In the genomic region with DNA sequence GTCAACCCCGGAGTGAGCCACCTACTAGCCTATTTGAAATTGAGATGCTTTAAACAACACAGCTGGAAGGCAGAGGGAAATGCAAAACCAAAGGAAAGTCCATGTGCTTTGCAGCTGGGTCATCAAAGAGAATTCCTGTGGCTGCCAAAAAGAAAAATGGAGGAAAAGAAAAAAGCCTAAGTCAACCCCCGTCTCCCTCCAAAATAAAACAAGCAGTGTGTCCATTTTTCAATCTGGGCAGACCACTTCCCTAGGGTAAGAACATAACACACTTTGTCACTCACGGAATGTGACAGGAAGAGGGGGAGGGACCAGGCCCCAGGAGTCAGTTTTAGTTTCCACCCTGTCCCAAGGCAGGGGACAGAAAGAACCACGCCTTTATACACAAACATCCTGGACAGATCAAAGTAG, we compare ENCODE assay signal across 18 cellular contexts. TPM values are rescaled to one million over a fixed set of nuclear protein-coding genes. Genes with fewer than 3 reads are reported as not detected.
DNase-seq lines count a peak whose midpoint lies in the region; ATAC-seq and TF ChIP-seq lines count a peak whose summit lies in the region.
"Had no signal": no experiment of that assay in that cellular context is flagged by ENCODE, and none has a peak within 500 bp of the region (broad histone marks: within the 10 kb centered on the region; RNA-seq: fewer than 3 reads in every experiment).

No MANE protein-coding gene starts in this region.

- H3K27me3 ChIP-seq in gastrocnemius medialis: no peaks in the 10 kb centered on the region
- H3K27me3 ChIP-seq: transverse colon had no signal

- H3K36me3 Mint-ChIP-seq in HFFc6 (ENCODE audit: low read depth) (peaks cover 43% of the 10 kb centered on the region), brain (peaks cover 31% of the 10 kb centered on the region)

- H3K27ac Mint-ChIP-seq in HFFc6 (peak overlapping the region; percentile 53), brain (peak overlapping the region in 3 of 5 experiments; percentile 9 to 39 (median 28))
- H3K27ac Mint-ChIP-seq: activated CD4-positive, alpha-beta memory T cell treated with anti-CD3 and anti-CD28 coated beads, Interleukin-2, amount 10 ng/mL, durations not matched to agents 7 days and 5 days; activated naive CD8-positive, alpha-beta T cell treated with anti-CD3 and anti-CD28 coated beads, Interleukin-2, amount 50 U/mL, for 24 hours; stimulated activated memory B cell treated with anti-CD40 and anti-IgM and Interleukin-4, amounts not matched to agents 10 μg/mL and 1 μg/mL and 100 μg/mL, for 72 hours had no signal

- TF ChIP-seq POLR2A in gastrocnemius medialis (IDR thresholded peaks at IDR 0.05): no peak

- H3K36me3 ChIP-seq in gastrocnemius medialis: peaks cover 0 to 11% of the 10 kb centered on the region in 2 donors
- H3K36me3 ChIP-seq: transverse colon had no signal

- peaks cover 56% of the 10 kb centered on the region for H3K4me1 Mint-ChIP-seq in HFFc6 (ENCODE audit: low read depth)
- peaks cover 44% of the 10 kb centered on the region for H3K4me1 Mint-ChIP-seq in brain
- H3K4me1 Mint-ChIP-seq: activated naive CD8-positive, alpha-beta T cell treated with anti-CD3 and anti-CD28 coated beads, Interleukin-2, amount 50 U/mL, for 24 hours had no signal

- peak overlapping the region; percentile 26; the same call in 1 of the 2 replicates for H3K4me3 Mint-ChIP-seq in HFFc6
- no peak overlapping the region for H3K4me3 Mint-ChIP-seq in brain
- H3K4me3 Mint-ChIP-seq: activated CD4-positive, alpha-beta memory T cell treated with anti-CD3 and anti-CD28 coated beads, Interleukin-2, amount 10 ng/mL, durations not matched to agents 7 days and 5 days; activated naive CD8-positive, alpha-beta T cell treated with anti-CD3 and anti-CD28 coated beads, Interleukin-2, amount 50 U/mL, for 24 hours; stimulated activated memory B cell treated with anti-CD40 and anti-IgM and Interleukin-4, amounts not matched to agents 10 μg/mL and 1 μg/mL and 100 μg/mL, for 72 hours had no signal

- H3K9me3 ChIP-seq in gastrocnemius medialis: no peaks in the 10 kb centered on the region
- H3K9me3 ChIP-seq: transverse colon had no signal

- H3K27ac ChIP-seq in gastrocnemius medialis: peak overlapping the region; percentile 36 to 60 (median 42)
- H3K27ac ChIP-seq: C4-2B, epithelial cell of prostate had no signal

- in situ Hi-C loops in gastrocnemius medialis (cut with MboI; ENCODE audit: low sequenced_read_pairs in 4 of 4): no loop called here

- intact Hi-C loops in gastrocnemius medialis (cut with DNase I; ENCODE audit: low total_unique reads): loop anchor here (5.0 kb wide), 1 partner anchor 245 kb away; no protein-coding TSS in a partner anchor

- H3K9me3 Mint-ChIP-seq in HFFc6: no peaks in the 10 kb centered on the region
- H3K9me3 Mint-ChIP-seq in brain: no peaks in the 10 kb centered on the region
- H3K9me3 Mint-ChIP-seq: activated CD4-positive, alpha-beta memory T cell treated with anti-CD3 and anti-CD28 coated beads, Interleukin-2, amount 10 ng/mL, durations not matched to agents 7 days and 5 days; activated naive CD8-positive, alpha-beta T cell treated with anti-CD3 and anti-CD28 coated beads, Interleukin-2, amount 50 U/mL, for 24 hours; stimulated activated memory B cell treated with anti-CD40 and anti-IgM and Interleukin-4, amounts not matched to agents 10 μg/mL and 1 μg/mL and 100 μg/mL, for 72 hours had no signal

- H3K27me3 Mint-ChIP-seq in HFFc6 (ENCODE audit: insufficient read depth): peaks cover 15% of the 10 kb centered on the region
- no peaks in the 10 kb centered on the region for H3K27me3 Mint-ChIP-seq in brain
- H3K27me3 Mint-ChIP-seq: activated CD4-positive, alpha-beta memory T cell treated with anti-CD3 and anti-CD28 coated beads, Interleukin-2, amount 10 ng/mL, durations not matched to agents 7 days and 5 days; activated naive CD8-positive, alpha-beta T cell treated with anti-CD3 and anti-CD28 coated beads, Interleukin-2, amount 50 U/mL, for 24 hours; stimulated activated memory B cell treated with anti-CD40 and anti-IgM and Interleukin-4, amounts not matched to agents 10 μg/mL and 1 μg/mL and 100 μg/mL, for 72 hours had no signal

- no peak for DNase-seq in HFFc6
- peak; percentile 75 for DNase-seq in foreskin melanocyte
- no peak for DNase-seq in gastrocnemius medialis
- DNase-seq in stimulated activated CD4-positive, alpha-beta T cell treated with anti-CD3 and anti-CD28 coated beads, Interleukin-15, amount 100 ng/mL, for 24 hours: no peak
- no peak for DNase-seq in activated naive CD4-positive, alpha-beta T cell treated with Interleukin-2 at 50 U/mL for 16 hours
- DNase-seq in NOMO-1 treated with DMSO at 0.1 percent for 48 hours (lab: John Stamatoyannopoulos, UW; ENCODE audit: unreplicated experiment): no peak
- DNase-seq: activated CD4-positive, alpha-beta memory T cell treated with anti-CD3 and anti-CD28 coated beads, Interleukin-2, amount 10 ng/mL, durations not matched to agents 7 days and 5 days; activated naive CD8-positive, alpha-beta T cell treated with anti-CD3 and anti-CD28 coated beads, Interleukin-2, amount 50 U/mL, for 24 hours; DMS53; NCI-H2081; NCI-H526 treated with DMSO at 0.1 percent for 48 hours; transverse colon had no signal

- no peak for TF ChIP-seq CTCF in HFFc6 (IDR thresholded peaks at IDR 0.05)
- TF ChIP-seq CTCF in brain (conservative IDR thresholded peaks at IDR 0.05): no peak
- TF ChIP-seq CTCF in gastrocnemius medialis (IDR thresholded peaks at IDR 0.05 in 4 of 5, conservative IDR thresholded peaks at IDR 0.05 in 1 of 5): no peak

- no peak for ATAC-seq in gastrocnemius medialis
- ATAC-seq in GM18867 (IDR thresholded peaks at IDR 0.05; ENCODE audit: unreplicated experiment): no peak
- ATAC-seq: activated naive CD8-positive, alpha-beta T cell treated with anti-CD3 and anti-CD28 coated beads, Interleukin-2, amount 50 U/mL, for 24 hours; stimulated activated memory B cell treated with anti-CD40 and anti-IgM and Interleukin-4, amounts not matched to agents 10 μg/mL and 1 μg/mL and 100 μg/mL, for 72 hours had no signal

- H3K4me1 ChIP-seq in gastrocnemius medialis: peaks cover 0 to 15% of the 10 kb centered on the region in 2 donors

- no peak overlapping the region for H3K4me3 ChIP-seq in gastrocnemius medialis
- H3K4me3 ChIP-seq: smooth muscle cell, transverse colon had no signal

RNA-seq across cellular contexts. Expression of a gene that starts 29.3 kb away (rescaled TPM):
- total RNA-seq in HFFc6 (2021; fragmentation: NEBNext Ultra II Directional; extraction: Animal tissue kit (Norgen Biotek cat#: 25700)): 10 to 100 TPM; 63.1 to 97.5 (median 72.8) TPM
- polyA plus RNA-seq in brain (ENCODE audit: insufficient read depth, low read depth, low replicate concordance): 30.5 TPM
- 10 to 100 TPM in 3 of 4 donors, 1 to 10 TPM in 1; 8.8 to 47.1 (median 19.6) TPM for total RNA-seq in gastrocnemius medialis
